In genomic region chr17:63694974-63695773, GRCh38 we compare ENCODE assay signal across 12 cellular contexts. TPM values are rescaled to one million over a fixed set of nuclear protein-coding genes. Genes with fewer than 3 reads are reported as not detected.
A peak's percentile ranks its signal among the peaks of the same experiment; 100 is the strongest.
DNase-seq lines count a peak whose midpoint lies in the region; ATAC-seq, FAIRE-seq and TF ChIP-seq lines count a peak whose summit lies in the region.
"Had no signal": no experiment of that assay in that cellular context is flagged by ENCODE, and none has a peak within 500 bp of the region (broad histone marks: within the 10 kb centered on the region; RNA-seq: fewer than 3 reads in every experiment).

No MANE protein-coding gene starts in this region.

- TF ChIP-seq EP300 in HepG2 (IDR thresholded peaks at IDR 0.05; ENCODE audit: low read depth in 2 of 2, low read length in 2 of 2): no peak
- TF ChIP-seq EP300 in HepG2 (CRISPR knock-in tag; IDR thresholded peaks at IDR 0.05; ENCODE audit: borderline replicate concordance): no peak
- TF ChIP-seq EP300 in H1 (IDR thresholded peaks at IDR 0.05; ENCODE audit: borderline replicate concordance in 1 of 2, low read depth in 2 of 2, low read length in 2 of 2): no peak

- BruUV-seq in HepG2 (replicated peaks; lab: Mats Ljungman, UMichigan): TSS peak; percentile 53

- H2BK12ac ChIP-seq in H1 (ENCODE audit: low read depth, low read length): no peak overlapping the region

- H3K36me3 Mint-ChIP-seq in T-helper 17 cell (ENCODE audit: low read depth): peaks cover 7% of the 10 kb centered on the region

- no peaks in the 10 kb centered on the region for H4K20me1 ChIP-seq in HepG2 (ENCODE audit: insufficient read depth, low read length)
- peaks cover 3 to 6% of the 10 kb centered on the region in 2 experiments for H4K20me1 ChIP-seq in H1 (replicated peaks in 1 of 2; ENCODE audit: control insufficient read depth in 1 of 2, insufficient read depth in 2 of 2, low read length in 2 of 2)

- no peak overlapping the region for H4K5ac ChIP-seq in H1 (ENCODE audit: insufficient read length, low read depth, low read length)

- H2AK5ac ChIP-seq in H1 (ENCODE audit: low read depth, low read length): no peak overlapping the region

- H3K36me3 ChIP-seq in HepG2 (replicated peaks in 1 of 2; ENCODE audit: control insufficient read depth in 1 of 2, insufficient read depth in 2 of 2, low read length in 2 of 2) (peaks cover 18 to 28% of the 10 kb centered on the region in 2 experiments), right lobe of liver (peaks cover 0 to 35% (median 17%) of the 10 kb centered on the region in 4 donors), H1 (ENCODE audit: control insufficient read depth in 2 of 4, insufficient read depth in 4 of 4, low read length in 3 of 4) (peaks cover 2 to 15% (median 3%) of the 10 kb centered on the region in 4 experiments; a peak in 5 of 8 replicates), thymus (ENCODE audit: control insufficient read depth, insufficient read depth) (peaks cover 62% of the 10 kb centered on the region), body of pancreas (replicated peaks in 1 of 2; ENCODE audit: insufficient read depth in 1 of 2, low read depth in 2 of 2) (peaks cover 0 to 18% of the 10 kb centered on the region in 2 donors)

- H3K4me3 Mint-ChIP-seq in T-helper 17 cell: peak overlapping the region; percentile 69

- POLR2A ChIA-PET in HepG2 (lab: Yijun Ruan, JAX): interaction anchor here (2.1 kb wide), 1 partner anchor 73 kb away, joined by 5 read pairs; the partner anchor contains the start of gene MAP3K3
- POLR2A ChIA-PET in H1 (lab: Charles Lee; ENCODE audit: partially characterized antibody): interaction anchor here (0.7 to 2.3 kb wide), 8 partner anchors 8 to 99 kb away, joined by 3 to 9 read pairs (median 4); partner anchors contain the start of genes CCDC47, DDX42 and MAP3K3

- H3K56ac ChIP-seq in H1 (replicated peaks; ENCODE audit: insufficient read length, low read depth, low read length): no peak overlapping the region

- TF ChIP-seq RAD21 in HepG2 (CRISPR knock-in tag; IDR thresholded peaks at IDR 0.05): no peak
- no peak for TF ChIP-seq RAD21 in H1 (IDR thresholded peaks at IDR 0.05 in 1 of 2, conservative IDR thresholded peaks at IDR 0.05 in 1 of 2; ENCODE audit: low read depth in 2 of 2, low read length in 2 of 2)

- H3K23me2 ChIP-seq in H1 (ENCODE audit: low read depth, low read length): peaks cover 7% of the 10 kb centered on the region; the same call in 1 of the 2 replicates

- TF ChIP-seq POLR2A in HepG2 (IDR thresholded peaks at IDR 0.05; ENCODE audit: insufficient read depth in 1 of 2, low read depth in 2 of 2, low read length in 2 of 2): 0 out of 4 replicates have a peak, but pooled peaks of 1 of the 2 experiments have one; percentile 20
- no peak for TF ChIP-seq POLR2A in right lobe of liver (IDR thresholded peaks at IDR 0.05)
- TF ChIP-seq POLR2A in H1 (IDR thresholded peaks at IDR 0.05; ENCODE audit: control extremely low read depth in 1 of 2, low read depth in 2 of 2, low read length in 2 of 2): no peak
- no peak for TF ChIP-seq POLR2A in body of pancreas (IDR thresholded peaks at IDR 0.05)

- no peak overlapping the region for H3K14ac ChIP-seq in H1 (ENCODE audit: insufficient read length)

- FAIRE-seq in HepG2 (lab: Jason Lieb, UNC) (no peak), H1 (lab: Jason Lieb, UNC) (no peak)

- no peak overlapping the region for H3K18ac ChIP-seq in H1 (ENCODE audit: extremely low read depth, low read length)

- H3K23ac ChIP-seq in H1 (ENCODE audit: insufficient read length): no peak overlapping the region

- H2BK120ac ChIP-seq in H1 (replicated peaks; ENCODE audit: low read depth, low read length): no peak overlapping the region

- intact Hi-C loops in HepG2 (cut with micrococcal nuclease; ENCODE audit: unreplicated experiment) (loop anchor here (5.0 kb wide), 1 partner anchor 273 kb away; no protein-coding TSS in a partner anchor), right lobe of liver (cut with DNase I) (loop anchor here in 1 of 2 donors (10.0 kb wide), 1 partner anchor 60 kb away; no protein-coding TSS in a partner anchor), body of pancreas (cut with DNase I) (no loop called here)

- H2AFZ ChIP-seq in HepG2 (ENCODE audit: low read length) (no peak overlapping the region), H1 (ENCODE audit: low read length) (no peak overlapping the region)

- CTCF ChIA-PET in HepG2 (lab: Yijun Ruan, JAX; ENCODE audit: low intra/inter-chr PET ratio, low total read pairs): no interaction called here
- CTCF ChIA-PET in H1 (lab: Charles Lee; ENCODE audit: partially characterized antibody): interaction anchor here (0.7 to 7.3 kb wide), 15 partner anchors 8 to 270 kb away, joined by 3 to 65 read pairs (median 5); no protein-coding TSS in a partner anchor

- ATAC-seq in HepG2: no peak
- no peak for ATAC-seq in right lobe of liver
- no peak for ATAC-seq in T-helper 17 cell
- no peak for ATAC-seq in body of pancreas
- ATAC-seq: left lobe of liver had no signal

- no peak overlapping the region for H4K91ac ChIP-seq in H1 (replicated peaks; ENCODE audit: insufficient read length, low read length)

- H3K27me3 ChIP-seq in HepG2 (ENCODE audit: control insufficient read depth in 1 of 2, insufficient read depth in 2 of 2, low read length in 2 of 2) (no peaks in the 10 kb centered on the region), right lobe of liver (no peaks in the 10 kb centered on the region), H1 (replicated peaks in 1 of 4; ENCODE audit: control insufficient read depth in 3 of 4, extremely low read depth in 1 of 4, insufficient read depth in 3 of 4, low read length in 3 of 4) (no peaks in the 10 kb centered on the region), thymus (ENCODE audit: control insufficient read depth, insufficient read depth) (no peaks in the 10 kb centered on the region), body of pancreas (no peaks in the 10 kb centered on the region)
- H3K27me3 ChIP-seq: BE2C, suprapubic skin had no signal

- no peak for DNase-seq in HepG2 (ENCODE audit: low spot score)
- DNase-seq in right lobe of liver: no peak
- no peak for DNase-seq in T-helper 17 cell
- DNase-seq in H1 (ENCODE audit: low read depth in 1 of 2, low spot score in 2 of 2): no peak
- DNase-seq in NCI-H1092 treated with DMSO at 0.1 percent for 48 hours (lab: John Stamatoyannopoulos, UW): no peak
- no peak for DNase-seq in 8988T
- DNase-seq in body of pancreas: no peak
- DNase-seq: stimulated activated CD4-positive, alpha-beta T cell treated with anti-CD3 and anti-CD28 coated beads, Interleukin-4, amount 100 ng/mL, for 24 hours had no signal

- H3K9me3 ChIP-seq in HepG2 (ENCODE audit: low read length) (no peaks in the 10 kb centered on the region), right lobe of liver (no peaks in the 10 kb centered on the region), T-helper 17 cell (ENCODE audit: control insufficient read depth, low read length, poor library complexity, severe bottlenecking) (no peaks in the 10 kb centered on the region), H1 (ENCODE audit: insufficient read depth in 2 of 2, low read depth in 1 of 2, low read length in 1 of 2) (no peaks in the 10 kb centered on the region), thymus (ENCODE audit: control insufficient read depth) (no peaks in the 10 kb centered on the region), body of pancreas (no peaks in the 10 kb centered on the region)
- H3K9me3 ChIP-seq: BE2C, suprapubic skin had no signal

- H2BK20ac ChIP-seq in H1 (ENCODE audit: low read length): no peak overlapping the region

- peak overlapping the region; percentile 95 for H3K27ac Mint-ChIP-seq in T-helper 17 cell

- WGBS in HepG2 (ENCODE audit: low lambda C conversion rate): 94% methylated on average over 15 of the region's 15 CpGs
- 67% methylated on average over 14 of the region's 15 CpGs for WGBS in right lobe of liver (ENCODE audit: insufficient coverage, low coverage, low lambda C conversion rate, missing lambda C conversion rate)
- 85% methylated on average over 15 of the region's 15 CpGs; no CpG with 5 or more reads in 1 of the 2 experiments for WGBS in H1 (ENCODE audit: extremely low coverage in 1 of 2, insufficient coverage in 1 of 2, insufficient read length in 1 of 2, insufficient replicate concordance in 2 of 2, low coverage in 1 of 2, low lambda C conversion rate in 2 of 2, missing lambda C conversion rate in 1 of 2), 2 experiments
- 93% methylated on average over 15 of the region's 15 CpGs for WGBS in thymus
- WGBS in body of pancreas, 2 donors: 78 to 91% methylated on average over 14 to 15 of the region's 15 CpGs

- no peaks in the 10 kb centered on the region for H3K27me3 Mint-ChIP-seq in T-helper 17 cell

- H3K4me1 ChIP-seq in HepG2 (ENCODE audit: insufficient read depth, low read length) (peaks cover 18% of the 10 kb centered on the region), right lobe of liver (peaks cover 0 to 18% (median 8%) of the 10 kb centered on the region in 4 donors), H1 (replicated peaks in 1 of 4; ENCODE audit: control insufficient read depth in 3 of 4, insufficient read depth in 4 of 4, low read length in 3 of 4) (peaks cover 0 to 19% (median 7%) of the 10 kb centered on the region in 4 experiments; a peak in 5 of 7 replicates), thymus (ENCODE audit: control insufficient read depth, insufficient read depth, low read length) (peaks cover 13% of the 10 kb centered on the region), body of pancreas (peaks cover 24% of the 10 kb centered on the region)
- H3K4me1 ChIP-seq: BE2C had no signal

- in situ Hi-C loops in HepG2 (cut with HindIII; ENCODE audit: extremely low pct_ligation_motif_present, low pct_unique_long_range_greater_than_20kb): loop anchor here (10.0 kb wide), 1 partner anchor 270 kb away; no protein-coding TSS in a partner anchor

- peaks cover 48% of the 10 kb centered on the region for H3K4me1 Mint-ChIP-seq in T-helper 17 cell

- peak overlapping the region; percentile 43; the same call in 1 of the 2 replicates for H4K8ac ChIP-seq in H1 (ENCODE audit: extremely low read depth, insufficient read depth, low read length)

- no peak overlapping the region for H3K4ac ChIP-seq in H1 (replicated peaks; ENCODE audit: insufficient read length, low read depth, low read length)

- no peak overlapping the region for H3K4me2 ChIP-seq in HepG2 (ENCODE audit: low read depth, low read length)
- no peak overlapping the region for H3K4me2 ChIP-seq in H1 (ENCODE audit: insufficient read depth in 1 of 2, low read depth in 2 of 2, low read length in 2 of 2)

- no peak overlapping the region for H3K9ac ChIP-seq in HepG2 (ENCODE audit: insufficient read depth, low read depth, low read length)
- H3K9ac ChIP-seq in H1 (replicated peaks in 1 of 4; ENCODE audit: extremely low read depth in 1 of 4, low read depth in 3 of 4, low read length in 3 of 4): no peak overlapping the region

- H3K79me2 ChIP-seq in HepG2 (ENCODE audit: insufficient read depth, low read length) (no peaks in the 10 kb centered on the region), H1 (ENCODE audit: control insufficient read depth in 1 of 2, insufficient read depth in 2 of 2, low read length in 2 of 2) (no peaks in the 10 kb centered on the region)

- H3K27ac ChIP-seq in HepG2 (ENCODE audit: extremely low read length, insufficient read depth, low read length) (no peak overlapping the region), right lobe of liver (no peak overlapping the region), H1 (ENCODE audit: low read depth, low read length) (no peak overlapping the region), thymus (ENCODE audit: low read depth) (peak overlapping the region; percentile 66), body of pancreas (no peak overlapping the region)
- H3K27ac ChIP-seq: suprapubic skin had no signal

- H3K79me1 ChIP-seq in H1 (ENCODE audit: low read depth, low read length): no peaks in the 10 kb centered on the region

- H3K4me3 ChIP-seq in HepG2 (replicated peaks in 1 of 3; ENCODE audit: insufficient read depth in 1 of 3, low read depth in 2 of 3, low read length in 3 of 3): no peak overlapping the region
- H3K4me3 ChIP-seq in right lobe of liver: no peak overlapping the region
- no peak overlapping the region for H3K4me3 ChIP-seq in H1 (ENCODE audit: extremely low read depth in 1 of 4, insufficient read depth in 2 of 4, low read depth in 3 of 4, low read length in 4 of 4)
- H3K4me3 ChIP-seq in thymus (ENCODE audit: low read length): no peak overlapping the region
- H3K4me3 ChIP-seq in body of pancreas: no peak overlapping the region
- H3K4me3 ChIP-seq: suprapubic skin had no signal

- no peak for TF ChIP-seq CTCF in HepG2 (CRISPR knock-in tag; IDR thresholded peaks at IDR 0.05)
- TF ChIP-seq CTCF in right lobe of liver (IDR thresholded peaks at IDR 0.05): no peak
- no peak for TF ChIP-seq CTCF in H1 (IDR thresholded peaks at IDR 0.05; ENCODE audit: control extremely low read depth in 1 of 3, insufficient read depth in 1 of 3, low read depth in 1 of 3, low read length in 3 of 3)
- no peak for TF ChIP-seq CTCF in body of pancreas (IDR thresholded peaks at IDR 0.05)

- H2BK15ac ChIP-seq in H1 (ENCODE audit: low read length): no peak overlapping the region

- no peak overlapping the region for H2BK5ac ChIP-seq in H1 (ENCODE audit: low read depth, low read length)

RNA-seq across cellular contexts. Expression of gene LIMD2, which starts 4.8 kb away (rescaled TPM):
- total RNA-seq in HepG2 (2016; rRNA removed; fragmentation: Illumina TruSeq; extraction: Trizol) (6.9 and 9.0 TPM in 2 replicates), right lobe of liver (1 to 10 TPM; 2.8 to 9.4 (median 5.2) TPM), T-helper 17 cell (100 to 1,000 TPM; 451 to 473 TPM), body of pancreas (1 to 10 TPM; 4.9 to 9.6 TPM)
- total RNA-seq in HepG2 (2016; cell fraction: cytosol; rRNA removed; fragmentation: Illumina TruSeq; extraction: Trizol; ENCODE audit: low read depth): 3.5 and 4.3 TPM in 2 replicates
- total RNA-seq in HepG2 (2016; cell fraction: insoluble cytoplasmic fraction; rRNA removed; fragmentation: Illumina TruSeq; extraction: Trizol): 8.0 and 9.0 TPM in 2 replicates
- 9.1 and 11.6 TPM in 2 replicates for total RNA-seq in HepG2 (2016; cell fraction: membrane; rRNA removed; fragmentation: Illumina TruSeq; extraction: Trizol)
- total RNA-seq in HepG2 (2016; cell fraction: nucleus; rRNA removed; fragmentation: Illumina TruSeq; extraction: Trizol): 5.6 and 5.8 TPM in 2 replicates
- polyA plus RNA-seq in HepG2 (2011; rRNA removed) (20.8 and 26.5 TPM in 2 replicates), H1 (2011; rRNA removed) (72.0 and 92.0 TPM in 2 replicates), thymus (309 TPM)
- polyA plus RNA-seq in HepG2 (2011; cell fraction: cytosol; rRNA removed): 11.9 and 19.1 TPM in 2 replicates
- polyA plus RNA-seq in HepG2 (2011; cell fraction: nucleus; rRNA removed): 75.1 and 81.6 TPM in 2 replicates
- 6.8 and 10.0 TPM in 2 replicates for polyA plus RNA-seq in HepG2 (2012)
- polyA plus RNA-seq in HepG2 (2016; cell fraction: cytosol; fragmentation: Illumina TruSeq; extraction: Trizol; ENCODE audit: low read depth): 13.2 and 16.2 TPM in 2 replicates
- 12.4 and 14.3 TPM in 2 replicates for polyA plus RNA-seq in HepG2 (2016; cell fraction: insoluble cytoplasmic fraction; fragmentation: Illumina TruSeq; extraction: Trizol; ENCODE audit: low read depth)
- polyA plus RNA-seq in HepG2 (2016; cell fraction: membrane; fragmentation: Illumina TruSeq; extraction: Trizol; ENCODE audit: low read depth): 16.0 and 17.0 TPM in 2 replicates
- 17.5 and 21.1 TPM in 2 replicates for polyA plus RNA-seq in HepG2 (2016; cell fraction: nucleus; fragmentation: Illumina TruSeq; extraction: Trizol; ENCODE audit: insufficient read depth, low read depth)
- polyA minus RNA-seq in HepG2 (2011; rRNA and poly(A)+ RNA removed; ENCODE audit: low replicate concordance): 0.72 and 15.9 TPM in 2 replicates
- 7.5 and 9.1 TPM in 2 replicates for polyA minus RNA-seq in HepG2 (2011; cell fraction: cytosol; rRNA and poly(A)+ RNA removed)
- polyA minus RNA-seq in HepG2 (2011; cell fraction: nucleus; rRNA and poly(A)+ RNA removed): 13.5 and 15.0 TPM in 2 replicates
- total RNA-seq in H1 (2021; fragmentation: NEBNext Ultra II Directional; extraction: Animal tissue kit (Norgen Biotek cat#: 25700)): 77.2 and 78.6 TPM in 2 replicates
- polyA plus RNA-seq in H1 (2011; cell fraction: cytosol; rRNA removed): 73.5 TPM
- 230 TPM for polyA plus RNA-seq in H1 (2011; cell fraction: nucleus; rRNA removed)
- 65.0 to 90.9 TPM (median 81.9 TPM) in 4 replicates for polyA plus RNA-seq in H1 (2012, experiment 1 of 2)
- polyA plus RNA-seq in H1 (2012, experiment 2 of 2): 60.6 TPM
- 44.6 TPM for polyA plus RNA-seq in H1 (2013, experiment 1 of 2)
- polyA plus RNA-seq in H1 (2013, experiment 2 of 2): 44.8 TPM
- 13.1 and 16.4 TPM in 2 replicates for polyA minus RNA-seq in H1 (2011; rRNA and poly(A)+ RNA removed)
- 36.4 TPM for polyA minus RNA-seq in H1 (2011; cell fraction: cytosol; rRNA and poly(A)+ RNA removed)
- 51.4 TPM for polyA minus RNA-seq in H1 (2011; cell fraction: nucleus; rRNA and poly(A)+ RNA removed)

RNA-seq across cellular contexts. Expression of gene STRADA, which starts 46.4 kb away (rescaled TPM):
- 16.1 and 17.9 TPM in 2 replicates for total RNA-seq in HepG2 (2016; rRNA removed; fragmentation: Illumina TruSeq; extraction: Trizol)
- total RNA-seq in HepG2 (2016; cell fraction: cytosol; rRNA removed; fragmentation: Illumina TruSeq; extraction: Trizol; ENCODE audit: low read depth): 3.7 and 4.0 TPM in 2 replicates
- 15.8 and 17.3 TPM in 2 replicates for total RNA-seq in HepG2 (2016; cell fraction: insoluble cytoplasmic fraction; rRNA removed; fragmentation: Illumina TruSeq; extraction: Trizol)
- total RNA-seq in HepG2 (2016; cell fraction: membrane; rRNA removed; fragmentation: Illumina TruSeq; extraction: Trizol): 7.7 and 7.8 TPM in 2 replicates
- 27.8 and 29.5 TPM in 2 replicates for total RNA-seq in HepG2 (2016; cell fraction: nucleus; rRNA removed; fragmentation: Illumina TruSeq; extraction: Trizol)
- 17.3 and 17.6 TPM in 2 replicates for polyA plus RNA-seq in HepG2 (2011; rRNA removed)
- 7.0 and 7.6 TPM in 2 replicates for polyA plus RNA-seq in HepG2 (2011; cell fraction: cytosol; rRNA removed)
- 36.3 and 37.3 TPM in 2 replicates for polyA plus RNA-seq in HepG2 (2011; cell fraction: nucleus; rRNA removed)
- 10.9 and 13.7 TPM in 2 replicates for polyA plus RNA-seq in HepG2 (2012)
- 3.1 and 3.6 TPM in 2 replicates for polyA plus RNA-seq in HepG2 (2016; cell fraction: cytosol; fragmentation: Illumina TruSeq; extraction: Trizol; ENCODE audit: low read depth)
- polyA plus RNA-seq in HepG2 (2016; cell fraction: insoluble cytoplasmic fraction; fragmentation: Illumina TruSeq; extraction: Trizol; ENCODE audit: low read depth): 18.9 and 21.4 TPM in 2 replicates
- polyA plus RNA-seq in HepG2 (2016; cell fraction: membrane; fragmentation: Illumina TruSeq; extraction: Trizol; ENCODE audit: low read depth): 6.6 and 7.5 TPM in 2 replicates
- 51.3 and 56.2 TPM in 2 replicates for polyA plus RNA-seq in HepG2 (2016; cell fraction: nucleus; fragmentation: Illumina TruSeq; extraction: Trizol; ENCODE audit: insufficient read depth, low read depth)
- 15.1 and 16.7 TPM in 2 replicates for polyA minus RNA-seq in HepG2 (2011; rRNA and poly(A)+ RNA removed; ENCODE audit: low replicate concordance)
- polyA minus RNA-seq in HepG2 (2011; cell fraction: cytosol; rRNA and poly(A)+ RNA removed): 4.1 and 4.2 TPM in 2 replicates
- 25.2 and 27.6 TPM in 2 replicates for polyA minus RNA-seq in HepG2 (2011; cell fraction: nucleus; rRNA and poly(A)+ RNA removed)
- total RNA-seq in right lobe of liver: 10 to 100 TPM in 5 of 6 experiments, 1 to 10 TPM in 1; 8.4 to 15.1 (median 13.0) TPM
- 10 to 100 TPM; 44.5 to 50.2 TPM for total RNA-seq in T-helper 17 cell
- total RNA-seq in H1 (2021; fragmentation: NEBNext Ultra II Directional; extraction: Animal tissue kit (Norgen Biotek cat#: 25700)): 27.8 and 35.6 TPM in 2 replicates
- polyA plus RNA-seq in H1 (2011; rRNA removed): 43.3 and 48.7 TPM in 2 replicates
- polyA plus RNA-seq in H1 (2011; cell fraction: cytosol; rRNA removed): 33.3 TPM
- polyA plus RNA-seq in H1 (2011; cell fraction: nucleus; rRNA removed): 59.6 TPM
- 33.8 to 42.4 TPM (median 38.8 TPM) in 4 replicates for polyA plus RNA-seq in H1 (2012, experiment 1 of 2)
- 22.4 TPM for polyA plus RNA-seq in H1 (2012, experiment 2 of 2)
- polyA plus RNA-seq in H1 (2013, experiment 1 of 2): 21.6 TPM
- polyA plus RNA-seq in H1 (2013, experiment 2 of 2): 20.1 TPM
- 31.8 and 55.9 TPM in 2 replicates for polyA minus RNA-seq in H1 (2011; rRNA and poly(A)+ RNA removed)
- polyA minus RNA-seq in H1 (2011; cell fraction: cytosol; rRNA and poly(A)+ RNA removed): 14.4 TPM
- polyA minus RNA-seq in H1 (2011; cell fraction: nucleus; rRNA and poly(A)+ RNA removed): 33.4 TPM
- polyA plus RNA-seq in thymus: 32.2 TPM
- 10 to 100 TPM; 25.4 to 26.7 TPM for total RNA-seq in body of pancreas
